8 cellular contexts compared by ENCODE assay signal in genomic region chr1:67766117-67766978, GRCh38.
A peak's percentile ranks its signal among the peaks of the same experiment; 100 is the strongest.
DNase-seq lines count a peak whose midpoint lies in the region; ATAC-seq and TF ChIP-seq lines count a peak whose summit lies in the region.

No MANE protein-coding gene starts in this region.

- H3K18ac ChIP-seq in mesenchymal stem cell (ENCODE audit: low read depth in 1 of 2, low read length in 2 of 2): peak overlapping the region in 1 of 2 experiments; percentile 23

- peak overlapping the region in 1 of 2 experiments; percentile 56 for H3K4me3 ChIP-seq in mesenchymal stem cell (ENCODE audit: insufficient read depth in 1 of 2, low read depth in 1 of 2, low read length in 2 of 2)

- peaks cover 33% of the 10 kb centered on the region for H3K79me1 ChIP-seq in mesenchymal stem cell (replicated peaks; ENCODE audit: low read length, poor library complexity, severe bottlenecking)

- peak overlapping the region; percentile 70 for H4K8ac ChIP-seq in mesenchymal stem cell (ENCODE audit: low read length)

- peaks cover 21% of the 10 kb centered on the region for H3K4me1 ChIP-seq in mesenchymal stem cell (ENCODE audit: control insufficient read depth, insufficient read depth, low read depth, low read length)

- no peaks in the 10 kb centered on the region for H3K9me3 ChIP-seq in mesenchymal stem cell (ENCODE audit: control insufficient read depth, low read length)

- H3K27ac ChIP-seq in VCaP (peak overlapping the region; percentile 32; the same call in 1 of the 2 replicates), mesenchymal stem cell (ENCODE audit: low read length, poor library complexity, severe bottlenecking) (peak overlapping the region; percentile 95)

- H2AK5ac ChIP-seq in mesenchymal stem cell (ENCODE audit: low read length, severe bottlenecking): peak overlapping the region; percentile 12

- no peak overlapping the region for H2BK5ac ChIP-seq in mesenchymal stem cell (ENCODE audit: low read depth, low read length, poor library complexity, severe bottlenecking)

- TF ChIP-seq CTCF in VCaP (conservative IDR thresholded peaks at IDR 0.05): peak; percentile 80

- no peak overlapping the region for H3K4ac ChIP-seq in mesenchymal stem cell (ENCODE audit: low read depth in 1 of 2, low read length in 2 of 2)

- no peak overlapping the region for H2BK120ac ChIP-seq in mesenchymal stem cell (ENCODE audit: low read depth, low read length)

- no peak overlapping the region for H3K14ac ChIP-seq in mesenchymal stem cell (ENCODE audit: low read length in 2 of 2)

- 6% methylated on average over 13 of the region's 17 CpGs for WGBS in mesenchymal stem cell

- no peak overlapping the region for H3K23ac ChIP-seq in mesenchymal stem cell (ENCODE audit: low read length in 2 of 2)

- peak; percentile 41 for ATAC-seq in GM19463 (IDR thresholded peaks at IDR 0.05; ENCODE audit: unreplicated experiment)
- ATAC-seq in GM18867 (IDR thresholded peaks at IDR 0.05; ENCODE audit: unreplicated experiment): no peak

- no peaks in the 10 kb centered on the region for H3K27me3 ChIP-seq in mesenchymal stem cell (ENCODE audit: control insufficient read depth in 1 of 2, insufficient read depth in 1 of 2, low read length in 2 of 2)

- H3K4me2 ChIP-seq in mesenchymal stem cell (ENCODE audit: low read length, poor library complexity, severe bottlenecking): peak overlapping the region; percentile 62

- H2BK12ac ChIP-seq in mesenchymal stem cell (ENCODE audit: low read length in 2 of 2): no peak overlapping the region

- peaks cover 9 to 21% of the 10 kb centered on the region in 2 experiments for H3K36me3 ChIP-seq in mesenchymal stem cell (ENCODE audit: control insufficient read depth in 1 of 2, insufficient read depth in 2 of 2, low read depth in 1 of 2, low read length in 2 of 2)

- H2AFZ ChIP-seq in mesenchymal stem cell (ENCODE audit: low read depth, low read length): no peak overlapping the region

- H4K91ac ChIP-seq in mesenchymal stem cell (ENCODE audit: low read length): peak overlapping the region; percentile 76

- no peak overlapping the region for H2BK15ac ChIP-seq in mesenchymal stem cell (ENCODE audit: low read depth, poor library complexity, severe bottlenecking)

- DNase-seq in CD1c-positive myeloid dendritic cell (ENCODE audit: extremely low spot score): peak; percentile 62
- DNase-seq in NCI-H1417 (lab: John Stamatoyannopoulos, UW): peak; percentile 45 to 76 (median 47)
- DNase-seq in effector CD8-positive, alpha-beta T cell (lab: John Stamatoyannopoulos, UW): peak; percentile 8
- peak; percentile 83 for DNase-seq in mesenchymal stem cell
- peak in 4 of 6 experiments; percentile 8 to 50 (median 29) for DNase-seq in stimulated activated naive CD4-positive, alpha-beta T cell (lab: John Stamatoyannopoulos, UW)

- H3K9ac ChIP-seq in mesenchymal stem cell (ENCODE audit: low read length): peak overlapping the region; percentile 82

Comparison
In these comparisons a context has a peak if more than half of its experiments do, and no peak if none do; other contexts are left out.
1. DNase-seq: peak in every context shown above with its lines; median percentile 83 in mesenchymal stem cell; 62 in CD1c-positive myeloid dendritic cell; 47 in NCI-H1417; 29 in stimulated activated naive CD4-positive, alpha-beta T cell; 8 in effector CD8-positive, alpha-beta T cell.